ENCODE assay signal across 8 cellular contexts in the genomic region with DNA sequence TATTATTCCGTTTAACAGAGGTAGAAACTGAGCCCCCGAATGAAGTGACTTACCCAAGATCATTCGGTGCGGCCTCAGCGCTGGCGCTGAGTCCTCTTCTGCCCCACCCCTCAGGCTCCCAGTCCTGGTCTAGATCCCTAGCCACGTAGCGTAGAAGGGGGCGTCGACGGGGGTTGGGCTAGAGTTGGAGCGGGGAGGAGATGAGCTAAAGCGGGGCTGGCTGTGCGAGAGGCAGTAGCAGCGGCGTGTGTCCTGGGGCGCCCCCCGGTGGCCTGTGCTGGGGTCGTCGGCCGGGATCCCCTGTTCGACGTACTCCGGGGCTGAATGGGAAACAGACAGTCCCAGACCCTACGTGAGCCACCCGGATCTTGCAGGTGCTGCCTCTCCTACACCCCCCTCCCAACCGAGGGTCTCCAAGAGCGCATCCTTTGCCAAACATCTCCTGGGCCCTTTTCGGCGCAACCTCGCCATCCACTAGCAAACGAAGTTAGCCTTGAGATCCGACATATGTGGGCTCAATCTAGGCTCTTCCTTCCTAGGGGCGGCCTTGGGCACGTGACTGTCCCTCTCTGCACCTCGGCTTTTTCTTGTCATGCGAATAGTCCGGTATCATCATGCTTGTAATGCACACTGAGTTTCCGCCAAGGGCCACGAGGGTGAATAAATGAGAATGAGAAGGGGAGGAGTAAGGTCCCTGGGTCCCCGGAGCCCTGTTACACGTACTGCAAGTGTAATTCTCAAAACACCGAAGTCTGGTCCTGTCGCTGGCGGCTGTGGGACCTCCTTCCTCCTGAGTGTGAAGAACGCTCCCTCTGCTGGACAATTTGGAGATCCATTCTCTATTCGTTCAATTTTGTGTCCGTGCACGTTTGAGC. TPM values are rescaled to one million over a fixed set of nuclear protein-coding genes. Genes with fewer than 3 reads are reported as not detected.
DNase-seq lines count a peak whose midpoint lies in the region; ATAC-seq and TF ChIP-seq lines count a peak whose summit lies in the region.

No MANE protein-coding gene starts in this region.

- no peaks in the 10 kb centered on the region for H3K79me2 ChIP-seq in DND-41 (ENCODE audit: insufficient read depth, low read length)

- H3K9ac ChIP-seq in DND-41 (ENCODE audit: low read depth, low read length), result peak overlapping the region; percentile 40

- peak overlapping the region; percentile 78 for H2AFZ ChIP-seq in DND-41 (ENCODE audit: low read depth, low read length)

- H3K4me2 ChIP-seq in DND-41 (ENCODE audit: insufficient read depth, low read length), result peak overlapping the region; percentile 77

- H3K36me3 ChIP-seq in DND-41 (ENCODE audit: insufficient read depth, low read length) (no peaks in the 10 kb centered on the region), HAP-1 (replicated peaks) (no peaks in the 10 kb centered on the region)

- peak; percentile 93 for ATAC-seq in DND-41 (ENCODE audit: insufficient read depth, low read depth)

- H3K4me1 ChIP-seq in DND-41 (ENCODE audit: insufficient read depth, low read length) (peaks cover 25% of the 10 kb centered on the region), HAP-1 (peaks cover 6% of the 10 kb centered on the region; the same call in 1 of the 2 replicates)

- H3K4me3 ChIP-seq in DND-41 (ENCODE audit: low read depth in 1 of 2, low read length in 2 of 2), result peak overlapping the region in 1 of 2 experiments; percentile 54; a peak in 2 of 4 replicates
- peak overlapping the region; percentile 4; the same call in 1 of the 2 replicates for H3K4me3 ChIP-seq in HAP-1

- peak; percentile 94 for TF ChIP-seq CTCF in DND-41 (IDR thresholded peaks at IDR 0.05; ENCODE audit: borderline replicate concordance, extremely low read depth, low read length, poor library complexity, severe bottlenecking)

- H3K9me3 ChIP-seq in DND-41 (ENCODE audit: insufficient read depth, low read length, severe bottlenecking) (no peaks in the 10 kb centered on the region), HAP-1 (no peaks in the 10 kb centered on the region)

- H4K20me1 ChIP-seq in DND-41 (ENCODE audit: insufficient read depth, low read length), result no peaks in the 10 kb centered on the region

- H3K27ac ChIP-seq in DND-41 (ENCODE audit: low read length) (peak overlapping the region; percentile 46), substantia nigra (ENCODE audit: low read depth, low read length, poor library complexity, severe bottlenecking) (no peak overlapping the region)

- in situ Hi-C loops in HAP-1 (cut with MboI; ENCODE audit: low sequenced_read_pairs) (loop anchor here (5.0 to 10.0 kb wide), 4 partner anchors 129 to 469 kb away; no protein-coding TSS in a partner anchor), SK-MEL-5 (cut with HindIII; ENCODE audit: low pct_unique_long_range_greater_than_20kb, low sequenced_read_pairs) (no loop called here)

- H3K27me3 ChIP-seq in DND-41 (ENCODE audit: insufficient read depth, low read length, poor library complexity) (no peaks in the 10 kb centered on the region), HAP-1 (ENCODE audit: low read depth) (no peaks in the 10 kb centered on the region)

- DNase-seq in DND-41 (peak; percentile 97), HAP-1 (ENCODE audit: low spot score in 2 of 2) (peak; percentile 89 to 98), MV-4-11 (lab: John Stamatoyannopoulos, UW) (peak; percentile 94), SK-MEL-5 (ENCODE audit: low read depth, low spot score) (peak; percentile 96), germinal center (ENCODE audit: low spot score) (peak; percentile 91), occipital lobe (lab: John Stamatoyannopoulos, UW) (peak; percentile 58), substantia nigra (lab: John Stamatoyannopoulos, UW) (peak in 46 of 49 donors; percentile 4 to 77 (median 49))
- DNase-seq in activated naive CD4-positive, alpha-beta T cell (lab: John Stamatoyannopoulos, UW), result peak; percentile 95 to 98 (median 98)

RNA-seq across cellular contexts. Expression of gene CYP4F22, which starts 47.7 kb away (rescaled TPM):
- not detected in 2 replicates for total RNA-seq in SK-MEL-5 (2014; rRNA removed; shearing (Covaris generic))
- not detected in 2 replicates for polyA plus RNA-seq in SK-MEL-5 (2015; cell fraction: cytosol; rRNA removed)
- polyA plus RNA-seq in SK-MEL-5 (2015; cell fraction: nucleus; rRNA removed), result not detected in 2 replicates
- total RNA-seq in occipital lobe, result not detected

RNA-seq across cellular contexts. Expression of gene CYP4F8, which starts 59.0 kb away (rescaled TPM):
- not detected in 2 replicates for total RNA-seq in SK-MEL-5 (2014; rRNA removed; shearing (Covaris generic))
- not detected in 2 replicates for polyA plus RNA-seq in SK-MEL-5 (2015; cell fraction: cytosol; rRNA removed)
- polyA plus RNA-seq in SK-MEL-5 (2015; cell fraction: nucleus; rRNA removed), result not detected in 2 replicates
- not detected for total RNA-seq in occipital lobe
